In genomic region chr14:58415636-58416559, GRCh38 we compare ENCODE assay signal across 23 cellular contexts. TPM values are rescaled to one million over a fixed set of nuclear protein-coding genes. Genes with fewer than 3 reads are reported as not detected.
A peak's percentile ranks its signal among the peaks of the same experiment; 100 is the strongest.
DNase-seq lines count a peak whose midpoint lies in the region; ATAC-seq and TF ChIP-seq lines count a peak whose summit lies in the region.
"Had no signal": no experiment of that assay in that cellular context is flagged by ENCODE, and none has a peak within 500 bp of the region (broad histone marks: within the 10 kb centered on the region; RNA-seq: fewer than 3 reads in every experiment).

No MANE protein-coding gene starts in this region.

- no peak for DNase-seq in T-helper 1 cell
- no peak for DNase-seq in WTC11 (ENCODE audit: low spot score)
- peak; percentile 16 to 30 for DNase-seq in erythroblast (lab: John Stamatoyannopoulos, UW)
- DNase-seq in type B pancreatic cell (ENCODE audit: extremely low spot score, unreplicated experiment) = no peak
- DNase-seq in iPS-NIHi7 (ENCODE audit: extremely low spot score) = no peak
- DNase-seq in NCI-H2196 treated with DMSO at 0.1 percent for 48 hours (lab: John Stamatoyannopoulos, UW; ENCODE audit: unreplicated experiment) = no peak
- DNase-seq: 8988T; Caco-2; CD4-positive, alpha-beta memory T cell; DND-41; HCEC 1CT; NCI-H1048; NCI-H1436; NCI-H187 treated with DMSO at 0.1 percent for 48 hours; NCI-H2107; NCI-H2227 treated with DMSO at 0.1 percent for 48 hours; NCI-H510A treated with DMSO at 0.1 percent for 48 hours; NCI-H748 treated with DMSO at 0.1 percent for 48 hours; NK-92 treated with Interleukin-12 subunit alpha and Interleukin-12 subunit beta, amount 100 ng/mL, for 24 hours had no signal

- POLR2A ChIA-PET in WTC11 (lab: Charles Lee) = no interaction called here

- ATAC-seq in WTC11 = no peak
- ATAC-seq: SK-N-SH treated with all-trans-retinoic acid at 6 μM for 48 hours had no signal

- TF ChIP-seq CTCF in WTC11 (IDR thresholded peaks at IDR 0.05) = no peak
- peak; percentile 39 for TF ChIP-seq CTCF in type B pancreatic cell (conservative IDR thresholded peaks at IDR 0.05)

- TF ChIP-seq POLR2A in erythroblast (IDR thresholded peaks at IDR 0.05; ENCODE audit: low read length) = no peak

- no peaks in the 10 kb centered on the region for H3K27me3 Mint-ChIP-seq in T-helper 1 cell treated with Interleukin-12 subunit alpha and Interleukin-12 subunit beta and Interleukin-4 antibody, amounts not matched to agents 30 μg/mL and 1 μg/mL, for 36 hours (ENCODE audit: low read depth)
- H3K27me3 Mint-ChIP-seq in WTC11 (ENCODE audit: low read depth) (no peaks in the 10 kb centered on the region), type B pancreatic cell (no peaks in the 10 kb centered on the region)
- H3K27me3 Mint-ChIP-seq: CD4-positive, alpha-beta memory T cell had no signal

- peaks cover 5% of the 10 kb centered on the region for H3K9me3 Mint-ChIP-seq in T-helper 1 cell treated with Interleukin-12 subunit alpha and Interleukin-12 subunit beta and Interleukin-4 antibody, amounts not matched to agents 30 μg/mL and 1 μg/mL, for 36 hours
- H3K9me3 Mint-ChIP-seq in WTC11 = peaks cover 4% of the 10 kb centered on the region; the same call in 1 of the 2 replicates
- no peaks in the 10 kb centered on the region for H3K9me3 Mint-ChIP-seq in type B pancreatic cell
- H3K9me3 Mint-ChIP-seq: CD4-positive, alpha-beta memory T cell; GM23338 had no signal

- H3K4me3 Mint-ChIP-seq in T-helper 1 cell treated with Interleukin-12 subunit alpha and Interleukin-12 subunit beta and Interleukin-4 antibody, amounts not matched to agents 30 μg/mL and 1 μg/mL, for 36 hours = no peak overlapping the region
- H3K4me3 Mint-ChIP-seq in WTC11 (no peak overlapping the region), type B pancreatic cell (no peak overlapping the region)
- H3K4me3 Mint-ChIP-seq: CD4-positive, alpha-beta memory T cell; GM23338 had no signal

- CTCF ChIA-PET in WTC11 (lab: Charles Lee) = no interaction called here

- peaks cover 8% of the 10 kb centered on the region for H3K4me1 Mint-ChIP-seq in T-helper 1 cell treated with Interleukin-12 subunit alpha and Interleukin-12 subunit beta and Interleukin-4 antibody, amounts not matched to agents 30 μg/mL and 1 μg/mL, for 36 hours (ENCODE audit: low read depth)
- peaks cover 7% of the 10 kb centered on the region for H3K4me1 Mint-ChIP-seq in WTC11
- no peaks in the 10 kb centered on the region for H3K4me1 Mint-ChIP-seq in type B pancreatic cell (ENCODE audit: unreplicated experiment)

- peak overlapping the region; percentile 32 for H3K27ac Mint-ChIP-seq in T-helper 1 cell treated with Interleukin-12 subunit alpha and Interleukin-12 subunit beta and Interleukin-4 antibody, amounts not matched to agents 30 μg/mL and 1 μg/mL, for 36 hours
- H3K27ac Mint-ChIP-seq in WTC11 (peak overlapping the region; percentile 3; the same call in 1 of the 2 replicates), type B pancreatic cell (no peak overlapping the region)
- H3K27ac Mint-ChIP-seq: GM23338 had no signal

- peaks cover 43% of the 10 kb centered on the region for H3K36me3 Mint-ChIP-seq in T-helper 1 cell treated with Interleukin-12 subunit alpha and Interleukin-12 subunit beta and Interleukin-4 antibody, amounts not matched to agents 30 μg/mL and 1 μg/mL, for 36 hours (ENCODE audit: low read depth)
- H3K36me3 Mint-ChIP-seq in WTC11 = peaks cover 61% of the 10 kb centered on the region
- H3K36me3 Mint-ChIP-seq in type B pancreatic cell = peaks cover 37% of the 10 kb centered on the region

TF ChIP-seq in WTC11, 78 proteins besides CTCF, POLR2A, EP300 and RAD21:
- no peak for TF ChIP-seq SP1 (CRISPR knock-in tag; conservative IDR thresholded peaks at IDR 0.05)
- peak; percentile 63; the same call in 1 of the 2 replicates for TF ChIP-seq ZNF317 (CRISPR knock-in tag; IDR thresholded peaks at IDR 0.05; ENCODE audit: borderline replicate concordance, low read depth)
TF ChIP-seq in WTC11: peak in this region for 1.

RNA-seq across cellular contexts. Expression of gene TIMM9, which starts 11.4 kb away (rescaled TPM):
- total RNA-seq in WTC11 (2021) = 47.3 to 55.4 TPM (median 51.1 TPM) in 3 replicates
- 46.0 and 46.8 TPM in 2 replicates for total RNA-seq in type B pancreatic cell (ENCODE audit: low replicate concordance)

RNA-seq across cellular contexts. Expression of gene KIAA0586, which starts 11.6 kb away (rescaled TPM):
- total RNA-seq in WTC11 (2021) (20.5 to 23.5 TPM (median 22.2 TPM) in 3 replicates), type B pancreatic cell (ENCODE audit: low replicate concordance) (15.6 and 24.1 TPM in 2 replicates)

RNA-seq across cellular contexts. Expression of gene TOMM20L, which starts 20.2 kb away (rescaled TPM):
- not detected in 3 replicates for total RNA-seq in WTC11 (2021)
- not detected in 2 replicates for total RNA-seq in type B pancreatic cell (ENCODE audit: low replicate concordance)
- total RNA-seq: CD4-positive, alpha-beta memory T cell; GM23338; MCF 10A had no signal

Comparison
In these comparisons a context has a peak if more than half of its experiments do, and no peak if none do; other contexts are left out.
1. DNase-seq: peak in erythroblast (2 of 2); none in T-helper 1 cell (0 of 5), WTC11 (single experiment), type B pancreatic cell (single experiment), iPS-NIHi7 (single experiment) and NCI-H2196 treated with DMSO at 0.1 percent for 48 hours (single experiment).